20 cellular contexts compared by ENCODE assay signal in genomic region chr6:31170987-31171671, GRCh38. TPM values are rescaled to one million over a fixed set of nuclear protein-coding genes. Genes with fewer than 3 reads are reported as not detected.
DNase-seq lines count a peak whose midpoint lies in the region; TF ChIP-seq lines count a peak whose summit lies in the region.
"Had no signal": no experiment of that assay in that cellular context is flagged by ENCODE, and none has a peak within 500 bp of the region (broad histone marks: within the 10 kb centered on the region; RNA-seq: fewer than 3 reads in every experiment).

No MANE protein-coding gene starts in this region.

- peaks cover 21% of the 10 kb centered on the region for H3K36me3 ChIP-seq in iPS-20b (ENCODE audit: insufficient read depth, low read depth, low read length)
- H3K36me3 ChIP-seq in neural progenitor cell: no peaks in the 10 kb centered on the region
- H3K36me3 ChIP-seq: MG63 had no signal

- H3K27me3 Mint-ChIP-seq in H9 (ENCODE audit: low read depth) (no peaks in the 10 kb centered on the region; the same call in 1 of the 2 replicates), chondrocyte (ENCODE audit: low read depth) (no peaks in the 10 kb centered on the region), neural progenitor cell (ENCODE audit: insufficient read depth, low read depth) (peaks cover 8% of the 10 kb centered on the region)
- H3K27me3 Mint-ChIP-seq: B cell; CD4-positive, CD25-positive, alpha-beta regulatory T cell had no signal

- H3K4me1 ChIP-seq in H9 (ENCODE audit: insufficient read depth, low read length) (peaks cover 10% of the 10 kb centered on the region), iPS-20b (ENCODE audit: insufficient read depth, low read length) (peaks cover 19% of the 10 kb centered on the region), neural progenitor cell (peaks cover 19% of the 10 kb centered on the region)
- H3K4me1 ChIP-seq: Peyer's patch had no signal

- no peaks in the 10 kb centered on the region; a peak in 1 of 5 replicates for H3K9me3 Mint-ChIP-seq in H9
- H3K9me3 Mint-ChIP-seq in chondrocyte (ENCODE audit: low read depth): no peaks in the 10 kb centered on the region
- no peaks in the 10 kb centered on the region for H3K9me3 Mint-ChIP-seq in neural progenitor cell
- H3K9me3 Mint-ChIP-seq: CD4-positive, CD25-positive, alpha-beta regulatory T cell had no signal

- no peak overlapping the region for H2AFZ ChIP-seq in H9 (ENCODE audit: low read length)
- no peak overlapping the region for H2AFZ ChIP-seq in neural progenitor cell (replicated peaks)

- no peak overlapping the region for H3T11ph ChIP-seq in H9 (ENCODE audit: low read length)

- H4K91ac ChIP-seq in H9 (ENCODE audit: insufficient read length, low read depth, low read length): no peak overlapping the region

- no peak overlapping the region for H2AK5ac ChIP-seq in H9 (ENCODE audit: insufficient read length, low read length)

- H2BK5ac ChIP-seq in H9 (ENCODE audit: insufficient read length, low read length): peak overlapping the region; percentile 47

- peaks cover 12 to 40% (median 33%) of the 10 kb centered on the region in 3 experiments for H3K36me3 Mint-ChIP-seq in H9 (ENCODE audit: insufficient read depth in 1 of 3, low read depth in 3 of 3)
- no peaks in the 10 kb centered on the region for H3K36me3 Mint-ChIP-seq in chondrocyte (ENCODE audit: low read depth)
- no peaks in the 10 kb centered on the region for H3K36me3 Mint-ChIP-seq in neural progenitor cell
- H3K36me3 Mint-ChIP-seq: CD4-positive, CD25-positive, alpha-beta regulatory T cell had no signal

- H3K4me1 Mint-ChIP-seq in H9 (peaks cover 56 to 80% of the 10 kb centered on the region in 2 experiments), chondrocyte (ENCODE audit: low read depth) (peaks cover 5% of the 10 kb centered on the region), neural progenitor cell (peaks cover 25% of the 10 kb centered on the region)
- H3K4me1 Mint-ChIP-seq: B cell had no signal

- peak; percentile 64 for DNase-seq in H9
- DNase-seq in chondrocyte (ENCODE audit: low spot score): peak; percentile 11
- no peak for DNase-seq in NCI-H446 (lab: John Stamatoyannopoulos, UW)
- DNase-seq in dermis blood vessel endothelial cell: no peak
- DNase-seq in neural progenitor cell (ENCODE audit: low spot score): no peak
- no peak for DNase-seq in activated CD8-positive, alpha-beta memory T cell treated with anti-CD3 and anti-CD28 coated beads, Interleukin-2, amount 50 U/mL, for 4 hours
- DNase-seq: Caco-2; CD4-positive, CD25-positive, alpha-beta regulatory T cell; DMS53; IMR-90; Karpas-422; MG63; NCI-H1092; NCI-H2081 treated with DMSO at 0.1 percent for 48 hours; NCI-H524; Peyer's patch; SHP77 treated with DMSO at 0.1 percent for 48 hours had no signal

- peaks cover 13% of the 10 kb centered on the region for H3F3A ChIP-seq in neural progenitor cell (ENCODE audit: low read depth)

- no peak overlapping the region for H2BK15ac ChIP-seq in H9 (ENCODE audit: low read depth, low read length)

- no peak overlapping the region for H3K4ac ChIP-seq in H9 (ENCODE audit: low read depth, low read length)

- H3K56ac ChIP-seq in H9 (ENCODE audit: insufficient read length, low read depth, low read length): no peak overlapping the region

- H3K4me3 Mint-ChIP-seq in H9: peak overlapping the region; percentile 91
- no peak overlapping the region for H3K4me3 Mint-ChIP-seq in chondrocyte (ENCODE audit: unreplicated experiment)
- H3K4me3 Mint-ChIP-seq in neural progenitor cell: no peak overlapping the region
- H3K4me3 Mint-ChIP-seq: B cell; CD4-positive, CD25-positive, alpha-beta regulatory T cell had no signal

- TF ChIP-seq CTCF in H9 (conservative IDR thresholded peaks at IDR 0.05): no peak
- no peak for TF ChIP-seq CTCF in chondrocyte (IDR thresholded peaks at IDR 0.05)
- TF ChIP-seq CTCF in neural progenitor cell (IDR thresholded peaks at IDR 0.05): no peak

- peak overlapping the region; percentile 26 for H2BK12ac ChIP-seq in H9 (ENCODE audit: insufficient read length, low read depth, low read length)

- H3K79me2 ChIP-seq in H9 (ENCODE audit: insufficient read depth, low read length): peaks cover 41% of the 10 kb centered on the region
- H3K79me2 ChIP-seq in neural progenitor cell (ENCODE audit: low read depth): no peaks in the 10 kb centered on the region

- no peak overlapping the region for H2BK20ac ChIP-seq in H9 (ENCODE audit: low read depth, low read length, poor library complexity, severe bottlenecking)

- H3K9ac ChIP-seq in H9 (ENCODE audit: extremely low read depth, insufficient read length, low read length): peak overlapping the region; percentile 21
- peak overlapping the region; percentile 99; the same call in 1 of the 2 replicates for H3K9ac ChIP-seq in iPS-20b (ENCODE audit: low read depth, low read length)
- H3K9ac ChIP-seq in neural progenitor cell: no peak overlapping the region

- H3K18ac ChIP-seq in H9 (ENCODE audit: insufficient read length, low read depth, low read length): peak overlapping the region; percentile 65

- H2BK120ac ChIP-seq in H9 (ENCODE audit: low read depth, low read length, poor library complexity, severe bottlenecking): no peak overlapping the region

- H4K20me1 ChIP-seq in H9 (ENCODE audit: control insufficient read depth, insufficient read depth, insufficient read length) (no peaks in the 10 kb centered on the region), neural progenitor cell (ENCODE audit: low read depth) (no peaks in the 10 kb centered on the region)

- H3K4me3 ChIP-seq in iPS-20b (ENCODE audit: low read length) (peak overlapping the region; percentile 99; the same call in 1 of the 2 replicates), neural progenitor cell (no peak overlapping the region)
- H3K4me3 ChIP-seq: MG63, Peyer's patch had no signal

- H3K79me1 ChIP-seq in H9 (ENCODE audit: insufficient read depth, low read depth, low read length, poor library complexity, severe bottlenecking): no peaks in the 10 kb centered on the region

- H3K4me2 ChIP-seq in H9 (ENCODE audit: insufficient read depth, insufficient read length, low read length): peak overlapping the region; percentile 61
- no peak overlapping the region for H3K4me2 ChIP-seq in neural progenitor cell

- WGBS in H9 (ENCODE audit: extremely low coverage, insufficient read length, low lambda C conversion rate): no CpG with 5 or more reads among the region's 10 CpGs

- H3K9me3 ChIP-seq in H9 (ENCODE audit: control insufficient read depth, low read depth, low read length) (no peaks in the 10 kb centered on the region), iPS-20b (ENCODE audit: insufficient read depth, low read depth, low read length) (no peaks in the 10 kb centered on the region), neural progenitor cell (ENCODE audit: low read depth) (no peaks in the 10 kb centered on the region)
- H3K9me3 ChIP-seq: Caco-2, MG63, Peyer's patch had no signal

- no peak overlapping the region for H4K8ac ChIP-seq in H9 (replicated peaks; ENCODE audit: insufficient read length, low read depth, low read length)

- H4K5ac ChIP-seq in H9 (ENCODE audit: insufficient read length, low read depth, low read length): peak overlapping the region; percentile 33

- peaks cover 22% of the 10 kb centered on the region for H3K23me2 ChIP-seq in H9 (ENCODE audit: insufficient read length, low read depth, low read length, poor library complexity, severe bottlenecking)

- H3K27me3 ChIP-seq in H9 (ENCODE audit: insufficient read depth, low read length) (no peaks in the 10 kb centered on the region), iPS-20b (ENCODE audit: insufficient read depth, low read length) (no peaks in the 10 kb centered on the region), neural progenitor cell (peaks cover 40% of the 10 kb centered on the region)
- H3K27me3 ChIP-seq: MG63, Peyer's patch had no signal

- peak overlapping the region; percentile 45; the same call in 1 of the 2 replicates for H3K14ac ChIP-seq in H9 (ENCODE audit: insufficient read depth, low read length)

- no peak overlapping the region for H3K23ac ChIP-seq in H9 (ENCODE audit: insufficient read length, low read depth, low read length)

- H3K27ac Mint-ChIP-seq in H9: peak overlapping the region; percentile 98 to 100 (median 98)
- no peak overlapping the region for H3K27ac Mint-ChIP-seq in chondrocyte (ENCODE audit: unreplicated experiment)
- no peak overlapping the region for H3K27ac Mint-ChIP-seq in neural progenitor cell
- H3K27ac Mint-ChIP-seq: B cell; CD4-positive, CD25-positive, alpha-beta regulatory T cell had no signal

- peak overlapping the region; percentile 10 for H3K27ac ChIP-seq in H9 (ENCODE audit: insufficient read length, low read depth, low read length)
- peak overlapping the region; percentile 50 for H3K27ac ChIP-seq in iPS-20b (ENCODE audit: low read length)
- H3K27ac ChIP-seq in neural progenitor cell: no peak overlapping the region
- H3K27ac ChIP-seq: Peyer's patch had no signal

RNA-seq across cellular contexts. Expression of gene POU5F1, which starts 0.6 kb away (rescaled TPM):
- total RNA-seq in H9 (2021) (2,134 TPM in 2 replicates), chondrocyte (1.2 to 1.6 TPM in 2 of 3 replicates, not detected in the other), dermis blood vessel endothelial cell (0.68 TPM in 1 of 2 replicates, not detected in the other), neural progenitor cell (ENCODE audit: low replicate concordance) (17.2 and 17.4 TPM in 2 replicates)
- total RNA-seq: Caco-2; CD4-positive, CD25-positive, alpha-beta regulatory T cell; G401; IMR-90 had no signal

RNA-seq across cellular contexts. Expression of gene TCF19, which starts 12.7 kb away (rescaled TPM):
- total RNA-seq in H9 (2021): 15.0 and 16.5 TPM in 2 replicates
- total RNA-seq in chondrocyte: 7.4 to 22.4 TPM (median 7.9 TPM) in 3 replicates
- 15.8 and 39.1 TPM in 2 replicates for total RNA-seq in dermis blood vessel endothelial cell
- total RNA-seq in neural progenitor cell (ENCODE audit: low replicate concordance): 6.2 and 9.5 TPM in 2 replicates

RNA-seq across cellular contexts. Expression of gene CCHCR1, which starts 13.5 kb away (rescaled TPM):
- total RNA-seq in H9 (2021): 42.7 and 45.5 TPM in 2 replicates
- 11.2 to 18.3 TPM (median 13.4 TPM) in 3 replicates for total RNA-seq in chondrocyte
- 12.3 and 18.1 TPM in 2 replicates for total RNA-seq in dermis blood vessel endothelial cell
- 23.2 and 54.9 TPM in 2 replicates for total RNA-seq in neural progenitor cell (ENCODE audit: low replicate concordance)

RNA-seq across cellular contexts. Expression of gene PSORS1C2, which starts 32.3 kb away (rescaled TPM):
- total RNA-seq in H9 (2021) (0.31 and 0.33 TPM in 2 replicates), chondrocyte (not detected in 3 replicates), dermis blood vessel endothelial cell (not detected in 2 replicates), neural progenitor cell (ENCODE audit: low replicate concordance) (not detected in 2 replicates)
- total RNA-seq: B cell; Caco-2; CD4-positive, CD25-positive, alpha-beta regulatory T cell; G401; IMR-90; Peyer's patch had no signal

RNA-seq across cellular contexts. Expression of gene CDSN, which starts 50.9 kb away (rescaled TPM):
- total RNA-seq in H9 (2021) (not detected in 2 replicates), chondrocyte (0.12 TPM in 1 of 3 replicates, not detected in the others), dermis blood vessel endothelial cell (not detected in 2 replicates), neural progenitor cell (ENCODE audit: low replicate concordance) (not detected in 2 replicates)
- total RNA-seq: B cell; Caco-2; CD4-positive, CD25-positive, alpha-beta regulatory T cell; G401; IMR-90 had no signal

Comparison
In these comparisons a context has a peak if more than half of its experiments do, and no peak if none do; other contexts are left out.
1. DNase-seq: peak in H9 (single experiment) and chondrocyte (single experiment); none in NCI-H446 (0 of 2), dermis blood vessel endothelial cell (single experiment), neural progenitor cell (single experiment) and activated CD8-positive, alpha-beta memory T cell treated with anti-CD3 and anti-CD28 coated beads, Interleukin-2, amount 50 U/mL, for 4 hours (single experiment).
2. H3K27ac Mint-ChIP-seq: peak in H9 (3 of 3); none in chondrocyte (single experiment) and neural progenitor cell (single experiment).
3. H3K4me3 Mint-ChIP-seq: peak in H9 (2 of 2); none in chondrocyte (single experiment) and neural progenitor cell (single experiment).
4. RNA of gene POU5F1, which starts 0.6 kb away (total RNA-seq): 2,134 TPM in H9; 17.2 to 17.4 TPM in neural progenitor cell, 1.2 to 1.6 TPM in chondrocyte and 0.68 TPM in dermis blood vessel endothelial cell; every median in the first group is over 100 times any median in the second.